ENCODE assay signal across 18 cellular contexts in genomic region chr2:236879416-236879963, GRCh38.
"Had no signal": no experiment of that assay in that cellular context is flagged by ENCODE, and none has a peak within 500 bp of the region (broad histone marks: within the 10 kb centered on the region; RNA-seq: fewer than 3 reads in every experiment).

No MANE protein-coding gene starts in this region.

- H3K4me1 ChIP-seq: stomach had no signal

- H3K27me3 Mint-ChIP-seq: type B pancreatic cell had no signal

- H3K9me3 ChIP-seq: heart left ventricle, stomach, thoracic aorta had no signal

- H3K4me3 ChIP-seq: heart left ventricle, stomach, thoracic aorta had no signal

- H3K9me3 Mint-ChIP-seq: memory B cell, natural killer cell had no signal

- H3K27me3 ChIP-seq: heart left ventricle, stomach had no signal

- H3K4me3 Mint-ChIP-seq: memory B cell, mesothelial cell of epicardium, natural killer cell, neural crest cell, type B pancreatic cell had no signal

- DNase-seq: cortex of kidney; erythroblast; heart left ventricle; hippocampal formation; kidney glomerular epithelial cell; natural killer cell; posterior cingulate gyrus; small intestine; stimulated activated CD4-positive, alpha-beta T cell treated with anti-CD3 and anti-CD28 coated beads, Interleukin-12 subunit alpha, Interleukin-12 subunit beta, amount 100 ng/mL, for 4 hours; stimulated activated naive CD4-positive, alpha-beta T cell; stomach; substantia nigra had no signal

- H3K4me1 Mint-ChIP-seq: natural killer cell had no signal

- H3K36me3 Mint-ChIP-seq: memory B cell, natural killer cell had no signal

- H3K27ac Mint-ChIP-seq: memory B cell, mesothelial cell of epicardium, natural killer cell, type B pancreatic cell had no signal

- H3K36me3 ChIP-seq: heart left ventricle, stomach, thoracic aorta had no signal

- H3K27ac ChIP-seq: heart left ventricle, stomach, thoracic aorta had no signal

- FAIRE-seq: urothelium cell line had no signal
